Comparison of ENCODE assay signal across 22 cellular contexts in genomic region chr2:65737452-65738011, GRCh38.
DNase-seq lines count a peak whose midpoint lies in the region; ATAC-seq and TF ChIP-seq lines count a peak whose summit lies in the region.
"Had no signal": no experiment of that assay in that cellular context is flagged by ENCODE, and none has a peak within 500 bp of the region (broad histone marks: within the 10 kb centered on the region; RNA-seq: fewer than 3 reads in every experiment).

No MANE protein-coding gene starts in this region.

- H3K27ac Mint-ChIP-seq in mesothelial cell of epicardium (peak overlapping the region; percentile 91), type B pancreatic cell (peak overlapping the region; percentile 8)
- H3K27ac Mint-ChIP-seq: CD4-positive, CD25-positive, alpha-beta regulatory T cell had no signal

- H3K9me3 Mint-ChIP-seq in mesothelial cell of epicardium (peaks cover 40% of the 10 kb centered on the region), type B pancreatic cell (peaks cover 25% of the 10 kb centered on the region)

- H3K4me3 Mint-ChIP-seq in mesothelial cell of epicardium: no peak overlapping the region
- H3K4me3 Mint-ChIP-seq in type B pancreatic cell: no peak overlapping the region
- H3K4me3 Mint-ChIP-seq: CD4-positive, CD25-positive, alpha-beta regulatory T cell had no signal

- no peak for TF ChIP-seq CTCF in mesothelial cell of epicardium (IDR thresholded peaks at IDR 0.05; ENCODE audit: unreplicated experiment)
- TF ChIP-seq CTCF in type B pancreatic cell (conservative IDR thresholded peaks at IDR 0.05): no peak

- peaks cover 40% of the 10 kb centered on the region for H3K4me1 Mint-ChIP-seq in mesothelial cell of epicardium
- no peaks in the 10 kb centered on the region for H3K4me1 Mint-ChIP-seq in type B pancreatic cell (ENCODE audit: unreplicated experiment)
- H3K4me1 Mint-ChIP-seq: CD4-positive, CD25-positive, alpha-beta regulatory T cell had no signal

- peak overlapping the region; percentile 20 for H3K27ac ChIP-seq in epithelial cell of prostate
- H3K27ac ChIP-seq: BLaER1 had no signal

- no peaks in the 10 kb centered on the region for H3K27me3 Mint-ChIP-seq in mesothelial cell of epicardium (ENCODE audit: low read depth)
- no peaks in the 10 kb centered on the region for H3K27me3 Mint-ChIP-seq in type B pancreatic cell

- intact Hi-C loops in left cardiac atrium (cut with DNase I) (no loop called here), Right ventricle myocardium inferior (cut with DNase I) (no loop called here)

- ATAC-seq in left cardiac atrium (peak; percentile 27 to 85), Right ventricle myocardium inferior (no peak), HG02938 (IDR thresholded peaks at IDR 0.05; ENCODE audit: unreplicated experiment) (no peak)

- DNase-seq in left cardiac atrium (no peak), Right ventricle myocardium inferior (ENCODE audit: missing footprints) (no peak), epithelial cell of prostate (ENCODE audit: low read depth, low spot score) (no peak), mesothelial cell of epicardium (ENCODE audit: low spot score in 2 of 2, unreplicated experiment in 2 of 2) (no peak), type B pancreatic cell (ENCODE audit: extremely low spot score, unreplicated experiment) (no peak), ecto neural progenitor cell (ENCODE audit: low spot score) (no peak)
- DNase-seq in activated T-cell treated with anti-CD3 and anti-CD28 coated beads, Interleukin-2, amount 50 U/mL, for 48 hours: no peak
- DNase-seq: 8988T; CD4-positive, CD25-positive, alpha-beta regulatory T cell; DMS53; H7; KG1; MM.1S; NCI-H1694; NCI-H2029 treated with DMSO at 0.1 percent for 48 hours; NCI-H2227 treated with DMSO at 0.1 percent for 48 hours; NCI-H510A; NCI-H69; RPMI8226; SHP77 had no signal

- H3K36me3 Mint-ChIP-seq in mesothelial cell of epicardium (peaks cover 11% of the 10 kb centered on the region), type B pancreatic cell (peaks cover 4% of the 10 kb centered on the region)
- H3K36me3 Mint-ChIP-seq: CD4-positive, CD25-positive, alpha-beta regulatory T cell had no signal

Comparison
In these comparisons a context has a peak if more than half of its experiments do, and no peak if none do; other contexts are left out.
1. ATAC-seq: peak in left cardiac atrium (2 of 2); none in Right ventricle myocardium inferior (single experiment) and HG02938 (single experiment).